ENCODE assay signal across 16 cellular contexts in genomic region chr21:32470206-32470605, GRCh38. TPM values are rescaled to one million over a fixed set of nuclear protein-coding genes. Genes with fewer than 3 reads are reported as not detected.
DNase-seq lines count a peak whose midpoint lies in the region; ATAC-seq, FAIRE-seq and TF ChIP-seq lines count a peak whose summit lies in the region.
"Had no signal": no experiment of that assay in that cellular context is flagged by ENCODE, and none has a peak within 500 bp of the region (broad histone marks: within the 10 kb centered on the region; RNA-seq: fewer than 3 reads in every experiment).

No MANE protein-coding gene starts in this region.

- H3K79me2 ChIP-seq in H1 (ENCODE audit: control insufficient read depth in 1 of 2, insufficient read depth in 2 of 2, low read length in 2 of 2) (no peaks in the 10 kb centered on the region), trophoblast cell (ENCODE audit: control insufficient read depth, insufficient read depth, low read length, poor library complexity) (no peaks in the 10 kb centered on the region)

- 76% methylated on average over 9 of the region's 9 CpGs for WGBS in A549 (ENCODE audit: missing lambda C conversion rate)
- WGBS in H1 (ENCODE audit: extremely low coverage in 1 of 2, insufficient coverage in 1 of 2, insufficient read length in 1 of 2, insufficient replicate concordance in 2 of 2, low coverage in 1 of 2, low lambda C conversion rate in 2 of 2, missing lambda C conversion rate in 1 of 2), 2 experiments, result 83% methylated on average over 9 of the region's 9 CpGs; no CpG with 5 or more reads in 1 of the 2 experiments
- WGBS in trophoblast cell (ENCODE audit: extremely low coverage, insufficient coverage, insufficient read length), result no CpG with 5 or more reads among the region's 9 CpGs
- WGBS in testis, 2 donors, result 94% methylated on average over 9 of the region's 9 CpGs

- H4K20me1 ChIP-seq in H1 (replicated peaks in 1 of 2; ENCODE audit: control insufficient read depth in 1 of 2, insufficient read depth in 2 of 2, low read length in 2 of 2), result no peaks in the 10 kb centered on the region

- no peak overlapping the region for H4K8ac ChIP-seq in H1 (ENCODE audit: extremely low read depth, insufficient read depth, low read length)
- H4K8ac ChIP-seq in trophoblast cell (ENCODE audit: low read depth, low read length), result no peak overlapping the region

- intact Hi-C loops in upper lobe of right lung (cut with DNase I) (loop anchor here (10.0 kb wide), 1 partner anchor 125 kb away; no protein-coding TSS in a partner anchor), testis (cut with DNase I; ENCODE audit: low total_unique reads) (no loop called here)

- no peak overlapping the region for H4K91ac ChIP-seq in H1 (replicated peaks; ENCODE audit: insufficient read length, low read length)
- no peak overlapping the region for H4K91ac ChIP-seq in trophoblast cell (ENCODE audit: low read depth, low read length)

- H3K79me1 ChIP-seq in H1 (ENCODE audit: low read depth, low read length) (no peaks in the 10 kb centered on the region), trophoblast cell (ENCODE audit: low read length) (no peaks in the 10 kb centered on the region)

- H2BK5ac ChIP-seq in H1 (ENCODE audit: low read depth, low read length) (no peak overlapping the region), trophoblast cell (ENCODE audit: low read depth, low read length, poor library complexity) (no peak overlapping the region)

- H3K56ac ChIP-seq in H1 (replicated peaks; ENCODE audit: insufficient read length, low read depth, low read length), result no peak overlapping the region

- no peak overlapping the region for H2BK12ac ChIP-seq in H1 (ENCODE audit: low read depth, low read length)
- H2BK12ac ChIP-seq in trophoblast cell (ENCODE audit: low read length), result no peak overlapping the region

- TF ChIP-seq CTCF in A549 (IDR thresholded peaks at IDR 0.05) (no peak), H1 (IDR thresholded peaks at IDR 0.05; ENCODE audit: control extremely low read depth in 1 of 3, insufficient read depth in 1 of 3, low read depth in 1 of 3, low read length in 3 of 3) (no peak), upper lobe of right lung (IDR thresholded peaks at IDR 0.05) (no peak), testis (IDR thresholded peaks at IDR 0.05) (no peak)

- no peak for FAIRE-seq in A549 (lab: Jason Lieb, UNC)
- FAIRE-seq in H1 (lab: Jason Lieb, UNC), result no peak
- FAIRE-seq: HepG2 had no signal

- ATAC-seq in A549, result no peak
- no peak for ATAC-seq in upper lobe of right lung
- ATAC-seq: CD8-positive, alpha-beta T cell; HepG2 had no signal

- H3K18ac ChIP-seq in H1 (ENCODE audit: extremely low read depth, low read length) (no peak overlapping the region; the same call in 1 of the 2 replicates), trophoblast cell (ENCODE audit: low read length) (no peak overlapping the region)

- no peaks in the 10 kb centered on the region for H3K27me3 ChIP-seq in H1 (replicated peaks in 1 of 4; ENCODE audit: control insufficient read depth in 3 of 4, extremely low read depth in 1 of 4, insufficient read depth in 3 of 4, low read length in 3 of 4)
- H3K27me3 ChIP-seq in trophoblast cell (ENCODE audit: insufficient read depth, low read length), result no peaks in the 10 kb centered on the region
- no peaks in the 10 kb centered on the region for H3K27me3 ChIP-seq in upper lobe of right lung
- no peaks in the 10 kb centered on the region for H3K27me3 ChIP-seq in testis
- H3K27me3 ChIP-seq: BLaER1 treated with 17β-estradiol and CSF1 and Interleukin-3, amounts not matched to agents 10 nM and 100 nM had no signal

- H3K4me1 ChIP-seq in A549 (peaks cover 37% of the 10 kb centered on the region), H1 (replicated peaks in 1 of 4; ENCODE audit: control insufficient read depth in 3 of 4, insufficient read depth in 4 of 4, low read length in 3 of 4) (peaks cover 0 to 3% (median 0%) of the 10 kb centered on the region in 4 experiments; a peak in 2 of 7 replicates), trophoblast cell (ENCODE audit: control insufficient read depth in 1 of 2, insufficient read depth in 2 of 2, low read length in 2 of 2) (no peaks in the 10 kb centered on the region), upper lobe of right lung (peaks cover 7% of the 10 kb centered on the region), testis (peaks cover 7% of the 10 kb centered on the region)
- H3K4me1 ChIP-seq: BLaER1 treated with 17β-estradiol and CSF1 and Interleukin-3, amounts not matched to agents 10 nM and 100 nM had no signal

- no peak for TF ChIP-seq EP300 in A549 (IDR thresholded peaks at IDR 0.05)
- no peak for TF ChIP-seq EP300 in H1 (IDR thresholded peaks at IDR 0.05; ENCODE audit: borderline replicate concordance in 1 of 2, low read depth in 2 of 2, low read length in 2 of 2)

- no peak overlapping the region for H2AFZ ChIP-seq in H1 (ENCODE audit: low read length)
- no peak overlapping the region for H2AFZ ChIP-seq in trophoblast cell (ENCODE audit: insufficient read depth, low read length, poor library complexity)

- no peak overlapping the region; the same call in 1 of the 2 replicates for H2BK20ac ChIP-seq in H1 (ENCODE audit: low read length)

- no peak overlapping the region for H4K5ac ChIP-seq in H1 (ENCODE audit: insufficient read length, low read depth, low read length)

- H3K4me2 ChIP-seq in A549 (no peak overlapping the region), H1 (ENCODE audit: insufficient read depth in 1 of 2, low read depth in 2 of 2, low read length in 2 of 2) (no peak overlapping the region), trophoblast cell (ENCODE audit: low read length) (no peak overlapping the region)
- H3K4me2 ChIP-seq: BLaER1 treated with 17β-estradiol and CSF1 and Interleukin-3, amounts not matched to agents 10 nM and 100 nM had no signal

- H3K9me3 ChIP-seq in A549, result no peaks in the 10 kb centered on the region
- H3K9me3 ChIP-seq in H1 (ENCODE audit: insufficient read depth in 2 of 2, low read depth in 1 of 2, low read length in 1 of 2), result no peaks in the 10 kb centered on the region
- H3K9me3 ChIP-seq in trophoblast cell (ENCODE audit: insufficient read depth, low read depth, low read length), result peaks cover 2% of the 10 kb centered on the region
- H3K9me3 ChIP-seq in upper lobe of right lung, result no peaks in the 10 kb centered on the region
- H3K9me3 ChIP-seq in testis, result no peaks in the 10 kb centered on the region
- H3K9me3 ChIP-seq: BLaER1 treated with 17β-estradiol and CSF1 and Interleukin-3, amounts not matched to agents 10 nM and 100 nM had no signal

- H2BK15ac ChIP-seq in H1 (ENCODE audit: low read length), result no peak overlapping the region

- H3K23me2 ChIP-seq in H1 (ENCODE audit: low read depth, low read length), result no peaks in the 10 kb centered on the region

- H3K36me3 ChIP-seq in H1 (ENCODE audit: control insufficient read depth in 2 of 4, insufficient read depth in 4 of 4, low read length in 3 of 4) (no peaks in the 10 kb centered on the region), trophoblast cell (ENCODE audit: control insufficient read depth in 1 of 2, insufficient read depth in 2 of 2, low read length in 2 of 2) (no peaks in the 10 kb centered on the region), upper lobe of right lung (peaks cover 73% of the 10 kb centered on the region), testis (ENCODE audit: low read depth, missing control alignments) (no peaks in the 10 kb centered on the region)
- H3K36me3 ChIP-seq: BLaER1 treated with 17β-estradiol and CSF1 and Interleukin-3, amounts not matched to agents 10 nM and 100 nM had no signal

- H2AK5ac ChIP-seq in H1 (ENCODE audit: low read depth, low read length), result peak overlapping the region; percentile 39; the same call in 1 of the 2 replicates
- H2AK5ac ChIP-seq in trophoblast cell (ENCODE audit: low read length), result no peak overlapping the region

- POLR2A ChIA-PET in A549 (lab: Yijun Ruan, JAX), result interaction anchor here (2.0 kb wide), 1 partner anchor 59 kb away, joined by 5 read pairs; no protein-coding TSS in a partner anchor
- POLR2A ChIA-PET in H1 (lab: Charles Lee; ENCODE audit: partially characterized antibody), result no interaction called here

- TF ChIP-seq RAD21 in A549 (conservative IDR thresholded peaks at IDR 0.05 in 1 of 2, IDR thresholded peaks at IDR 0.05 in 1 of 2), result no peak
- no peak for TF ChIP-seq RAD21 in H1 (IDR thresholded peaks at IDR 0.05 in 1 of 2, conservative IDR thresholded peaks at IDR 0.05 in 1 of 2; ENCODE audit: low read depth in 2 of 2, low read length in 2 of 2)

- H3K9ac ChIP-seq in H1 (replicated peaks in 1 of 4; ENCODE audit: extremely low read depth in 1 of 4, low read depth in 3 of 4, low read length in 3 of 4) (no peak overlapping the region), trophoblast cell (ENCODE audit: low read length) (peak overlapping the region; percentile 18)
- H3K9ac ChIP-seq: BLaER1 treated with 17β-estradiol and CSF1 and Interleukin-3, amounts not matched to agents 10 nM and 100 nM had no signal

- no peak overlapping the region for H4K12ac ChIP-seq in trophoblast cell (ENCODE audit: low read depth, low read length)

- H3K14ac ChIP-seq in H1 (ENCODE audit: insufficient read length), result no peak overlapping the region
- no peak overlapping the region for H3K14ac ChIP-seq in trophoblast cell (ENCODE audit: low read length)

- DNase-seq in A549 (ENCODE audit: low read depth in 1 of 2, low spot score in 1 of 2) (no peak), H1 (ENCODE audit: low read depth in 1 of 2, low spot score in 2 of 2) (no peak), trophoblast cell (no peak), upper lobe of right lung (peak; percentile 18), retina (no peak), testis (no peak)
- no peak for DNase-seq in activated T-cell treated with anti-CD3 and anti-CD28 coated beads, Interleukin-2, amount 50 U/mL, for 48 hours
- DNase-seq: 8988T; Calu3; CD8-positive, alpha-beta T cell; DMS79 treated with DMSO at 0.1 percent for 48 hours; GF-D8; GOT3; H9 had no signal

- CTCF ChIA-PET in A549 (lab: Yijun Ruan, JAX) (interaction anchor here (1.0 to 1.2 kb wide), 2 partner anchors 16 to 55 kb away, joined by 3 read pairs; no protein-coding TSS in a partner anchor), H1 (lab: Charles Lee; ENCODE audit: partially characterized antibody) (interaction anchor here (1.5 to 1.6 kb wide), 2 partner anchors 12 to 99 kb away, joined by 3 to 9 read pairs; no protein-coding TSS in a partner anchor)

- no peak overlapping the region for H3K4ac ChIP-seq in H1 (replicated peaks; ENCODE audit: insufficient read length, low read depth, low read length)
- no peak overlapping the region for H3K4ac ChIP-seq in trophoblast cell (ENCODE audit: low read depth, low read length)

- no peak overlapping the region for H3K23ac ChIP-seq in H1 (ENCODE audit: insufficient read length)
- H3K23ac ChIP-seq in trophoblast cell (ENCODE audit: low read length), result peak overlapping the region; percentile 12

- TF ChIP-seq POLR2A in A549 (IDR thresholded peaks at IDR 0.05; ENCODE audit: low read length), result no peak
- no peak for TF ChIP-seq POLR2A in H1 (IDR thresholded peaks at IDR 0.05; ENCODE audit: control extremely low read depth in 1 of 2, low read depth in 2 of 2, low read length in 2 of 2)
- no peak for TF ChIP-seq POLR2A in testis (IDR thresholded peaks at IDR 0.05)

- no peak overlapping the region for H2BK120ac ChIP-seq in H1 (replicated peaks; ENCODE audit: low read depth, low read length)
- no peak overlapping the region for H2BK120ac ChIP-seq in trophoblast cell (ENCODE audit: insufficient read depth, low read length, poor library complexity)

- no peak overlapping the region for H3K4me3 ChIP-seq in A549
- H3K4me3 ChIP-seq in H1 (ENCODE audit: extremely low read depth in 1 of 4, insufficient read depth in 2 of 4, low read depth in 3 of 4, low read length in 4 of 4), result no peak overlapping the region
- H3K4me3 ChIP-seq in trophoblast cell (ENCODE audit: low read depth, low read length), result no peak overlapping the region
- no peak overlapping the region for H3K4me3 ChIP-seq in upper lobe of right lung
- no peak overlapping the region for H3K4me3 ChIP-seq in testis
- H3K4me3 ChIP-seq: BLaER1 treated with 17β-estradiol and CSF1 and Interleukin-3, amounts not matched to agents 10 nM and 100 nM had no signal

- peak overlapping the region; percentile 12 to 65; a peak in 4 of 6 replicates for H3K27ac ChIP-seq in A549
- no peak overlapping the region for H3K27ac ChIP-seq in H1 (ENCODE audit: low read depth, low read length)
- H3K27ac ChIP-seq in trophoblast cell (ENCODE audit: low read depth, low read length), result no peak overlapping the region
- H3K27ac ChIP-seq in upper lobe of right lung, result no peak overlapping the region
- no peak overlapping the region for H3K27ac ChIP-seq in testis
- H3K27ac ChIP-seq: BLaER1 treated with 17β-estradiol and CSF1 and Interleukin-3, amounts not matched to agents 10 nM and 100 nM had no signal

RNA-seq across cellular contexts. Expression of gene EVA1C, which starts 57.7 kb away (rescaled TPM):
- 41.1 and 45.5 TPM in 2 replicates for polyA plus RNA-seq in A549 (2011; rRNA removed)
- 14.5 and 15.7 TPM in 2 replicates for polyA plus RNA-seq in A549 (2012; cell fraction: cytosol; rRNA removed)
- 13.0 and 15.6 TPM in 2 replicates for polyA plus RNA-seq in A549 (2012; cell fraction: nucleus; rRNA removed)
- 42.3 to 50.4 TPM (median 48.0 TPM) in 3 replicates for polyA plus RNA-seq in A549 (2017; fragmentation: RNase III; extraction: RNeasy Plus Mini Kit Qiagen cat#74134 plus additional on column Dnase treatment)
- polyA minus RNA-seq in A549 (2011; rRNA and poly(A)+ RNA removed), result 22.8 and 29.4 TPM in 2 replicates
- 3.6 and 4.3 TPM in 2 replicates for total RNA-seq in H1 (2021; fragmentation: NEBNext Ultra II Directional; extraction: Animal tissue kit (Norgen Biotek cat#: 25700))
- polyA plus RNA-seq in H1 (2011; rRNA removed), result 1.9 and 2.6 TPM in 2 replicates
- polyA plus RNA-seq in H1 (2011; cell fraction: cytosol; rRNA removed), result 1.9 TPM
- polyA plus RNA-seq in H1 (2011; cell fraction: nucleus; rRNA removed), result 2.6 TPM
- 4.8 to 6.3 TPM (median 6.1 TPM) in 4 replicates for polyA plus RNA-seq in H1 (2012, experiment 1 of 2)
- polyA plus RNA-seq in H1 (2012, experiment 2 of 2), result 4.0 TPM
- 2.7 TPM for polyA plus RNA-seq in H1 (2013, experiment 1 of 2)
- 2.5 TPM for polyA plus RNA-seq in H1 (2013, experiment 2 of 2)
- polyA minus RNA-seq in H1 (2011; rRNA and poly(A)+ RNA removed), result 2.7 and 6.4 TPM in 2 replicates
- 1.3 TPM for polyA minus RNA-seq in H1 (2011; cell fraction: cytosol; rRNA and poly(A)+ RNA removed)
- polyA minus RNA-seq in H1 (2011; cell fraction: nucleus; rRNA and poly(A)+ RNA removed), result 5.2 TPM
- not detected in 2 replicates for polyA plus RNA-seq in trophoblast cell (2013)
- total RNA-seq in upper lobe of right lung, result 55.4 TPM
- total RNA-seq in testis, result 10 to 100 TPM; 28.4 to 44.2 TPM
- 47.0 TPM for polyA plus RNA-seq in testis (ENCODE audit: insufficient read depth, low read depth, low replicate concordance)

Comparison
In these comparisons a context has a peak if more than half of its experiments do, and no peak if none do; other contexts are left out.
1. H3K27ac ChIP-seq: peak in A549 (2 of 2); none in H1 (single experiment), trophoblast cell (single experiment), upper lobe of right lung (single experiment) and testis (0 of 2).